Comparison of ENCODE assay signal across 8 cellular contexts in genomic region chr14:22071001-22071400, GRCh38.
DNase-seq lines count a peak whose midpoint lies in the region; ATAC-seq and TF ChIP-seq lines count a peak whose summit lies in the region.

No MANE protein-coding gene starts in this region.

- H3K4me2 ChIP-seq in Karpas-422 (ENCODE audit: low read depth, low read length, poor library complexity, severe bottlenecking): peak overlapping the region; percentile 64

- H3K27ac ChIP-seq in Karpas-422 (ENCODE audit: low read length) (peak overlapping the region; percentile 6; the same call in 1 of the 2 replicates), heart right ventricle (peak overlapping the region in 2 of 10 donors; percentile 23 to 64)

- peak; percentile 96 for ATAC-seq in GM18499 (IDR thresholded peaks at IDR 0.05; ENCODE audit: insufficient read depth, unreplicated experiment)
- ATAC-seq in GM21576 (IDR thresholded peaks at IDR 0.05; ENCODE audit: unreplicated experiment): peak; percentile 94
- no peak for ATAC-seq in heart right ventricle

- H4K20me1 ChIP-seq in Karpas-422 (ENCODE audit: insufficient read depth, low read depth, low read length): no peaks in the 10 kb centered on the region

- DNase-seq in Karpas-422 (peak; percentile 90), NCI-H2107 (lab: John Stamatoyannopoulos, UW) (no peak), NCI-H345 (lab: John Stamatoyannopoulos, UW) (no peak), NCI-H1417 (lab: John Stamatoyannopoulos, UW) (no peak), heart right ventricle (no peak)
- DNase-seq in activated naive CD4-positive, alpha-beta T cell treated with Interleukin-2 at 50 U/mL for 16 hours: peak; percentile 24

- H3K9me2 ChIP-seq in Karpas-422 (replicated peaks; ENCODE audit: insufficient read depth, low read length): no peaks in the 10 kb centered on the region

- H2AFZ ChIP-seq in Karpas-422 (ENCODE audit: low read length): 0 out of 2 replicates have a peak overlapping the region, but pooled peaks have one; percentile 14

- peak overlapping the region; percentile 1; the same call in 1 of the 2 replicates for H3K9ac ChIP-seq in Karpas-422 (ENCODE audit: low read length)

- no peak for TF ChIP-seq CTCF in heart right ventricle (IDR thresholded peaks at IDR 0.05)

- no peaks in the 10 kb centered on the region for H3K36me3 ChIP-seq in Karpas-422 (ENCODE audit: insufficient read depth, low read length)
- no peaks in the 10 kb centered on the region for H3K36me3 ChIP-seq in heart right ventricle

- H3K79me2 ChIP-seq in Karpas-422 (ENCODE audit: low read length): no peaks in the 10 kb centered on the region

- H3K9me3 ChIP-seq in Karpas-422 (ENCODE audit: low read length) (no peaks in the 10 kb centered on the region), heart right ventricle (peaks cover 0 to 16% (median 0%) of the 10 kb centered on the region in 11 donors)

- H3K4me1 ChIP-seq in Karpas-422 (ENCODE audit: low read length): peaks cover 22% of the 10 kb centered on the region
- peaks cover 0 to 15% (median 0%) of the 10 kb centered on the region in 9 donors for H3K4me1 ChIP-seq in heart right ventricle

- H3K27me3 ChIP-seq in Karpas-422 (ENCODE audit: low read length) (no peaks in the 10 kb centered on the region), heart right ventricle (peaks cover 0 to 11% (median under 1%) of the 10 kb centered on the region in 7 donors)

- 73 to 74% methylated on average over 13 of the region's 13 CpGs for WGBS in heart right ventricle, 2 donors

- intact Hi-C loops in heart right ventricle (cut with DNase I): no loop called here

- H3K4me3 ChIP-seq in Karpas-422 (ENCODE audit: low read length) (peak overlapping the region; percentile 39), heart right ventricle (peak overlapping the region in 3 of 10 donors; percentile 23 to 34 (median 33))

Comparison
In these comparisons a context has a peak if more than half of its experiments do, and no peak if none do; other contexts are left out.
1. ATAC-seq: peak in GM18499 (single experiment) and GM21576 (single experiment); none in heart right ventricle (0 of 8).
2. DNase-seq: peak in Karpas-422 (single experiment) and activated naive CD4-positive, alpha-beta T cell treated with Interleukin-2 at 50 U/mL for 16 hours (single experiment); none in NCI-H2107 (single experiment), NCI-H345 (single experiment), NCI-H1417 (0 of 3) and heart right ventricle (0 of 2).